Comparison of ENCODE assay signal across 11 cellular contexts in the genomic region with DNA sequence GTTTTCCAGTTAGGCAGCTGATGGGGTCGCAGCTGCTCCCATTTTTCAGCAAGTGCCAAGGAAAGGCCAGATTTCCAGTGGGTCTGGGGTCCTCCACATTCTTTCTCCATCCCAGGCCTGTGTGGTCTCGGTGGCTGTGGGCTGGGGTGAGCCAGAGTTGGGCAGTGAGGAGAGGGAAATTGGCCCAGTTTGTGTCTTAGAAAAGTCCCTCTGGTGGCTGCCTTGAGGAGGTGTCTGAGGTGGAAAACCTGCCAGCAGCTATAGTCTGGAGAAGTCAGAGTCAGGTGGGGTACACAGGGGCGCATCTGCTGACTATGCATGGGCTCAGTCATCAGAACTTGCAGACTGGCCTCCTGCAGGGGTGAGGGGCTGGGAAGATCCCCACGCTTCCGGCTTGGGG. TPM values are rescaled to one million over a fixed set of nuclear protein-coding genes. Genes with fewer than 3 reads are reported as not detected.
DNase-seq lines count a peak whose midpoint lies in the region; ATAC-seq, FAIRE-seq and TF ChIP-seq lines count a peak whose summit lies in the region.
"Had no signal": no experiment of that assay in that cellular context is flagged by ENCODE, and none has a peak within 500 bp of the region (broad histone marks: within the 10 kb centered on the region; RNA-seq: fewer than 3 reads in every experiment).

No MANE protein-coding gene starts in this region.

- H3K27me3 Mint-ChIP-seq in nephron progenitor cell (ENCODE audit: low read depth, poor library complexity), result peaks cover 19% of the 10 kb centered on the region
- H3K27me3 Mint-ChIP-seq: activated naive CD4-positive, alpha-beta T cell treated with anti-CD3 and anti-CD28 coated beads, Interleukin-2, amount 50 U/mL, for 24 hours had no signal

- H3K36me3 Mint-ChIP-seq in nephron progenitor cell (ENCODE audit: low read depth), result no peaks in the 10 kb centered on the region
- H3K36me3 Mint-ChIP-seq: activated naive CD4-positive, alpha-beta T cell treated with anti-CD3 and anti-CD28 coated beads, Interleukin-2, amount 50 U/mL, for 24 hours had no signal

- no peak overlapping the region for H3K4me2 ChIP-seq in K562 (ENCODE audit: insufficient read depth, low read length)

- no peaks in the 10 kb centered on the region for H3K27me3 ChIP-seq in K562 (ENCODE audit: control insufficient read depth in 2 of 2, insufficient read depth in 2 of 2, low read length in 2 of 2)

- DNase-seq in DMS 273 (lab: John Stamatoyannopoulos, UW; ENCODE audit: unreplicated experiment) (peak; percentile 60), DMS 273 treated with DMSO at 0.1 percent for 48 hours (lab: John Stamatoyannopoulos, UW) (no peak), KBM-7 (peak; percentile 27), K562 (ENCODE audit: extremely low read depth in 1 of 4, low spot score in 3 of 4) (peak; percentile 38 to 61 (median 53)), nephron progenitor cell (no peak), G401 (ENCODE audit: low spot score) (no peak), LoVo (ENCODE audit: low spot score) (no peak)

- H3K4me3 ChIP-seq in K562, result no peak overlapping the region

- TF ChIP-seq EP300 in K562 (IDR thresholded peaks at IDR 0.05; ENCODE audit: low read length), result no peak

- no peaks in the 10 kb centered on the region for H4K20me1 ChIP-seq in K562 (replicated peaks; ENCODE audit: control insufficient read depth, insufficient read depth, low read length)

- peaks cover 9 to 16% of the 10 kb centered on the region in 2 experiments; a peak in 4 of 5 replicates for H3K4me1 ChIP-seq in K562 (replicated peaks in 1 of 2; ENCODE audit: control insufficient read depth in 2 of 2, insufficient read depth in 2 of 2, low read length in 2 of 2)

- BruUV-seq in K562 (replicated peaks; lab: Mats Ljungman, UMichigan), result no TSS peak

- TF ChIP-seq RAD21 in K562 (CRISPR knock-in tag; conservative IDR thresholded peaks at IDR 0.05 in 1 of 2, IDR thresholded peaks at IDR 0.05 in 1 of 2), result peak in 1 of 2 experiments; percentile 47; a peak in 2 of 4 replicates

- peak; percentile 73 for ATAC-seq in K562
- no peak for ATAC-seq in GM21825 (IDR thresholded peaks at IDR 0.05; ENCODE audit: unreplicated experiment)

- CTCF ChIA-PET in K562 (lab: Yijun Ruan, JAX; ENCODE audit: low intra/inter-chr PET ratio), result no interaction called here

- H3K9me1 ChIP-seq in K562 (ENCODE audit: control insufficient read depth, insufficient read depth, low read length), result no peaks in the 10 kb centered on the region

- intact Hi-C loops in K562 (cut with micrococcal nuclease), result no loop called here

- no peak overlapping the region for H3K9ac ChIP-seq in K562 (ENCODE audit: insufficient read depth in 1 of 2, low read depth in 2 of 2, low read length in 2 of 2)

- no peak overlapping the region for H2AFZ ChIP-seq in K562 (ENCODE audit: low read depth, low read length)

- H3K4me3 Mint-ChIP-seq in nephron progenitor cell, result no peak overlapping the region
- H3K4me3 Mint-ChIP-seq: activated naive CD4-positive, alpha-beta T cell treated with anti-CD3 and anti-CD28 coated beads, Interleukin-2, amount 50 U/mL, for 24 hours had no signal

- H3K9me3 ChIP-seq in K562 (replicated peaks; ENCODE audit: control insufficient read depth, insufficient read depth, low read depth, low read length), result no peaks in the 10 kb centered on the region

- POLR2A ChIA-PET in K562 (lab: Yijun Ruan, JAX), result interaction anchor here (0.6 to 1.9 kb wide), 4 partner anchors 10 to 225 kb away, joined by 3 to 4 read pairs (median 3); no protein-coding TSS in a partner anchor

- no peak overlapping the region for H3K27ac ChIP-seq in K562 (ENCODE audit: extremely low read depth, low read depth, low read length)

- TF ChIP-seq POLR2A in K562 (conservative IDR thresholded peaks at IDR 0.05), result no peak

- FAIRE-seq in K562 (lab: Jason Lieb, UNC), result no peak
- FAIRE-seq: A204.1 had no signal

- WGBS in K562 (ENCODE audit: insufficient coverage, low coverage, missing lambda C conversion rate), result 3% methylated on average over 5 of the region's 5 CpGs

- no peaks in the 10 kb centered on the region for H3K36me3 ChIP-seq in K562 (ENCODE audit: control insufficient read depth, insufficient read depth, low read length)

- peaks cover 34% of the 10 kb centered on the region for H3K4me1 Mint-ChIP-seq in nephron progenitor cell
- H3K4me1 Mint-ChIP-seq: activated naive CD4-positive, alpha-beta T cell treated with anti-CD3 and anti-CD28 coated beads, Interleukin-2, amount 50 U/mL, for 24 hours had no signal

- peak overlapping the region; percentile 68 for H3K27ac Mint-ChIP-seq in nephron progenitor cell
- H3K27ac Mint-ChIP-seq: activated naive CD4-positive, alpha-beta T cell treated with anti-CD3 and anti-CD28 coated beads, Interleukin-2, amount 50 U/mL, for 24 hours had no signal

- no peaks in the 10 kb centered on the region for H3K79me2 ChIP-seq in K562 (ENCODE audit: control insufficient read depth, insufficient read depth, low read length)

- peak; percentile 52 to 63 (median 59); a peak in 5 of 6 replicates for TF ChIP-seq CTCF in K562 (IDR thresholded peaks at IDR 0.05 in 2 of 3, conservative IDR thresholded peaks at IDR 0.05 in 1 of 3; ENCODE audit: insufficient read depth in 2 of 3, low read depth in 1 of 3, low read length in 3 of 3)
- TF ChIP-seq CTCF in nephron progenitor cell (IDR thresholded peaks at IDR 0.05), result peak; percentile 14

- H3K9me3 Mint-ChIP-seq in nephron progenitor cell, result no peaks in the 10 kb centered on the region
- H3K9me3 Mint-ChIP-seq: activated naive CD4-positive, alpha-beta T cell treated with anti-CD3 and anti-CD28 coated beads, Interleukin-2, amount 50 U/mL, for 24 hours had no signal

- in situ Hi-C loops in KBM-7 (cut with MboI; ENCODE audit: low pct_unique_long_range_greater_than_20kb, low sequenced_read_pairs), result no loop called here
- in situ Hi-C loops in K562 (cut with MboI), result no loop called here
- in situ Hi-C loops in G401 (cut with HindIII; ENCODE audit: low sequenced_read_pairs), result no loop called here

RNA-seq across cellular contexts. Expression of a gene that starts 30.5 kb away (rescaled TPM):
- not detected in 2 replicates for total RNA-seq in K562 (2011; cell fraction: chromatin; rRNA removed; ENCODE audit: low replicate concordance)
- not detected in 2 replicates for total RNA-seq in K562 (2011; cell fraction: nucleolus; rRNA removed)
- total RNA-seq in K562 (2011; cell fraction: nucleoplasm; rRNA removed), result not detected in 2 replicates
- total RNA-seq in K562 (2014; rRNA removed), result not detected in 2 replicates
- total RNA-seq in K562 (2014; rRNA removed; fragmentation: Illumina TruSeq; extraction: Trizol), result not detected in 2 replicates
- total RNA-seq in K562 (2015; rRNA removed; fragmentation: Illumina TruSeq; extraction: Trizol), result not detected in 2 replicates
- total RNA-seq in K562 (2021), result not detected in 2 replicates
- not detected in 2 replicates for polyA plus RNA-seq in K562 (2011; rRNA removed)
- not detected in 2 replicates for polyA plus RNA-seq in K562 (2011; cell fraction: cytosol; rRNA removed)
- not detected in 2 replicates for polyA plus RNA-seq in K562 (2011; cell fraction: nucleus; rRNA removed)
- not detected in 2 replicates for polyA plus RNA-seq in K562 (2012)
- polyA plus RNA-seq in K562 (2014; fragmentation: Illumina TruSeq; extraction: Trizol), result not detected in 2 replicates
- not detected for polyA plus RNA-seq in K562 (2014; fragmentation: Nextera tagmentation; extraction: Ambion mirVana)
- polyA plus RNA-seq in K562 (2014; rRNA removed), result not detected in 2 replicates
- not detected in 2 replicates for polyA minus RNA-seq in K562 (2011; rRNA and poly(A)+ RNA removed)
- polyA minus RNA-seq in K562 (2011; cell fraction: cytosol; rRNA and poly(A)+ RNA removed), result not detected in 2 replicates
- not detected in 2 replicates for polyA minus RNA-seq in K562 (2011; cell fraction: nucleus; rRNA and poly(A)+ RNA removed)
- total RNA-seq in G401 (2014; rRNA removed; shearing (Covaris generic)), result not detected in 2 replicates
- total RNA-seq: mononuclear cell had no signal

RNA-seq across cellular contexts. Expression of a gene that starts 46.6 kb away (rescaled TPM):
- total RNA-seq in K562 (2011; cell fraction: chromatin; rRNA removed; ENCODE audit: low replicate concordance), result 109 and 159 TPM in 2 replicates
- total RNA-seq in K562 (2011; cell fraction: nucleolus; rRNA removed), result 75.3 and 75.5 TPM in 2 replicates
- total RNA-seq in K562 (2011; cell fraction: nucleoplasm; rRNA removed), result 61.4 and 66.5 TPM in 2 replicates
- total RNA-seq in K562 (2014; rRNA removed) (12.5 and 15.9 TPM in 2 replicates), K562 (2014; rRNA removed; fragmentation: Illumina TruSeq; extraction: Trizol) (8.3 and 11.7 TPM in 2 replicates), K562 (2015; rRNA removed; fragmentation: Illumina TruSeq; extraction: Trizol) (11.6 and 14.5 TPM in 2 replicates), K562 (2021) (24.8 and 28.9 TPM in 2 replicates)
- polyA plus RNA-seq in K562 (2011; rRNA removed) (14.5 and 21.1 TPM in 2 replicates), K562 (2014; fragmentation: Illumina TruSeq; extraction: Trizol) (18.8 and 20.7 TPM in 2 replicates), K562 (2014; fragmentation: Nextera tagmentation; extraction: Ambion mirVana) (1 to 10 TPM; 1.6 to 1.8 TPM), K562 (2014; rRNA removed) (16.3 and 18.6 TPM in 2 replicates)
- polyA plus RNA-seq in K562 (2011; cell fraction: cytosol; rRNA removed), result 8.1 and 11.3 TPM in 2 replicates
- polyA plus RNA-seq in K562 (2011; cell fraction: nucleus; rRNA removed), result 61.4 and 78.3 TPM in 2 replicates
- polyA plus RNA-seq in K562 (2012), result 10.6 and 12.2 TPM in 2 replicates
- polyA minus RNA-seq in K562 (2011; rRNA and poly(A)+ RNA removed), result 14.0 and 15.0 TPM in 2 replicates
- 10.6 and 14.2 TPM in 2 replicates for polyA minus RNA-seq in K562 (2011; cell fraction: cytosol; rRNA and poly(A)+ RNA removed)
- polyA minus RNA-seq in K562 (2011; cell fraction: nucleus; rRNA and poly(A)+ RNA removed), result 30.6 and 45.2 TPM in 2 replicates
- total RNA-seq in G401 (2014; rRNA removed; shearing (Covaris generic)), result 19.1 and 21.3 TPM in 2 replicates

RNA-seq across cellular contexts. Expression of a gene that starts 46.6 kb away (rescaled TPM):
- 59.2 and 99.2 TPM in 2 replicates for total RNA-seq in K562 (2011; cell fraction: chromatin; rRNA removed; ENCODE audit: low replicate concordance)
- total RNA-seq in K562 (2011; cell fraction: nucleolus; rRNA removed), result 79.2 and 104 TPM in 2 replicates
- total RNA-seq in K562 (2011; cell fraction: nucleoplasm; rRNA removed), result 83.7 and 85.4 TPM in 2 replicates
- total RNA-seq in K562 (2014; rRNA removed) (254 and 255 TPM in 2 replicates), K562 (2014; rRNA removed; fragmentation: Illumina TruSeq; extraction: Trizol) (196 and 207 TPM in 2 replicates), K562 (2015; rRNA removed; fragmentation: Illumina TruSeq; extraction: Trizol) (207 and 219 TPM in 2 replicates), K562 (2021) (201 and 238 TPM in 2 replicates)
- polyA plus RNA-seq in K562 (2011; rRNA removed) (194 and 232 TPM in 2 replicates), K562 (2014; fragmentation: Illumina TruSeq; extraction: Trizol) (203 and 210 TPM in 2 replicates), K562 (2014; fragmentation: Nextera tagmentation; extraction: Ambion mirVana) (100 to 1,000 TPM; 448 to 618 TPM), K562 (2014; rRNA removed) (328 and 364 TPM in 2 replicates)
- polyA plus RNA-seq in K562 (2011; cell fraction: cytosol; rRNA removed), result 126 and 191 TPM in 2 replicates
- 88.4 and 93.3 TPM in 2 replicates for polyA plus RNA-seq in K562 (2011; cell fraction: nucleus; rRNA removed)
- 124 and 195 TPM in 2 replicates for polyA plus RNA-seq in K562 (2012)
- 76.5 and 99.7 TPM in 2 replicates for polyA minus RNA-seq in K562 (2011; rRNA and poly(A)+ RNA removed)
- 47.3 and 49.9 TPM in 2 replicates for polyA minus RNA-seq in K562 (2011; cell fraction: cytosol; rRNA and poly(A)+ RNA removed)
- 40.5 and 55.1 TPM in 2 replicates for polyA minus RNA-seq in K562 (2011; cell fraction: nucleus; rRNA and poly(A)+ RNA removed)
- total RNA-seq in G401 (2014; rRNA removed; shearing (Covaris generic)), result 99.9 and 120 TPM in 2 replicates

Comparison
In these comparisons a context has a peak if more than half of its experiments do, and no peak if none do; other contexts are left out.
1. DNase-seq: peak in DMS 273 (single experiment), KBM-7 (single experiment) and K562 (4 of 4); none in DMS 273 treated with DMSO at 0.1 percent for 48 hours (single experiment), nephron progenitor cell (single experiment), G401 (single experiment) and LoVo (single experiment).